Comparison of ENCODE assay signal across 24 cellular contexts in the genomic region with DNA sequence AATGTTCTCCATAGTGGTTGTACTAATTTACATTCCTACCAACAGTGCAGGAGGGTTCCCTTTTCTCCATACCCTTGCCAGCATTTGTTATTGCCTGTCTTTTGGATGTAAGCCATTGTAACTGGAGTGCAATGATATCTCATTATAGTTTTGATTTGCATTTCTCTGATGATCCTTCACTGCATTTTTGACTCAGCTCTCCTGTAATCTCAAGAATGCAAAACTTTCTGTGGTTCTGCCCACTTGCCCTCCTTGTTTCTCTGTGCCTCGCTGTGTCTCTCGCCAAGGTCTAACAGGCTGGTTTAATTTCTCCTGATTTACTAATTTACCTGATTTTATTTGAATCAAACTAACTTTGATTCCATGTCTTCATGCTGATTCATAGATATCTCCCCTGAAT.
"Had no signal": no experiment of that assay in that cellular context is flagged by ENCODE, and none has a peak within 500 bp of the region (broad histone marks: within the 10 kb centered on the region; RNA-seq: fewer than 3 reads in every experiment).

No MANE protein-coding gene starts in this region.

- H3K36me3 Mint-ChIP-seq: naive thymus-derived CD4-positive, alpha-beta T cell; neural progenitor cell; stimulated activated naive B cell treated with anti-CD40 and anti-IgM and Interleukin-4, amounts not matched to agents 10 μg/mL and 1 μg/mL and 100 μg/mL, for 72 hours had no signal

- H3K4me3 Mint-ChIP-seq: naive thymus-derived CD4-positive, alpha-beta T cell; nephron; neural progenitor cell; stimulated activated naive B cell treated with anti-CD40 and anti-IgM and Interleukin-4, amounts not matched to agents 10 μg/mL and 1 μg/mL and 100 μg/mL, for 72 hours; stimulated activated naive CD8-positive, alpha-beta T cell treated with anti-CD3 and anti-CD28 coated beads, Interleukin-15, Interleukin-2, amounts not matched to agents 100 ng/mL and 50 ng/mL, for 24 hours had no signal

- H3K4me1 Mint-ChIP-seq: naive thymus-derived CD4-positive, alpha-beta T cell; nephron; neural progenitor cell; stimulated activated naive B cell treated with anti-CD40 and anti-IgM and Interleukin-4, amounts not matched to agents 10 μg/mL and 1 μg/mL and 100 μg/mL, for 72 hours had no signal

- H3K27ac Mint-ChIP-seq: naive thymus-derived CD4-positive, alpha-beta T cell; nephron; neural progenitor cell; stimulated activated naive B cell treated with anti-CD40 and anti-IgM and Interleukin-4, amounts not matched to agents 10 μg/mL and 1 μg/mL and 100 μg/mL, for 72 hours; stimulated activated naive CD8-positive, alpha-beta T cell treated with anti-CD3 and anti-CD28 coated beads, Interleukin-15, Interleukin-2, amounts not matched to agents 100 ng/mL and 50 ng/mL, for 24 hours had no signal

- H3K27me3 ChIP-seq: esophagus muscularis mucosa, foreskin keratinocyte, gastroesophageal sphincter, heart left ventricle, neural progenitor cell, sigmoid colon, tibial nerve, upper lobe of left lung had no signal

- H3K4me1 ChIP-seq: foreskin keratinocyte, gastroesophageal sphincter, neural progenitor cell, prostate gland, sigmoid colon, tibial nerve, upper lobe of left lung had no signal

- H3K36me3 ChIP-seq: esophagus muscularis mucosa, gastroesophageal sphincter, neural progenitor cell, prostate gland, sigmoid colon, tibial nerve, upper lobe of left lung had no signal

- H3K27ac ChIP-seq: coronary artery, esophagus muscularis mucosa, foreskin keratinocyte, gastroesophageal sphincter, heart left ventricle, neural progenitor cell, prostate gland, sigmoid colon, thoracic aorta, tibial nerve, upper lobe of left lung had no signal

- H3K9me3 ChIP-seq: esophagus muscularis mucosa, gastroesophageal sphincter, heart left ventricle, prostate gland, thoracic aorta, tibial nerve, upper lobe of left lung had no signal

- H3K9me3 Mint-ChIP-seq: nephron, neural progenitor cell had no signal

- DNase-seq: dermis blood vessel endothelial cell; effector memory CD4-positive, alpha-beta T cell; foreskin keratinocyte; heart left ventricle; hippocampal formation; islet precursor cell; mesenchymal stem cell; midbrain; naive thymus-derived CD4-positive, alpha-beta T cell; nucleus accumbens; right cardiac atrium; sigmoid colon; stimulated activated CD4-positive, alpha-beta T cell treated with anti-CD3 and anti-CD28 coated beads, Interleukin-4, amount 100 ng/mL, for 4 hours; stimulated activated naive B cell treated with anti-CD40 and anti-IgM and Interleukin-4, amounts not matched to agents 10 μg/mL and 1 μg/mL and 100 μg/mL, for 72 hours; upper lobe of left lung had no signal

- ATAC-seq: foreskin keratinocyte; gastroesophageal sphincter; heart left ventricle; naive thymus-derived CD4-positive, alpha-beta T cell; right cardiac atrium; stimulated activated naive B cell treated with anti-CD40 and anti-IgM and Interleukin-4, amounts not matched to agents 10 μg/mL and 1 μg/mL and 100 μg/mL, for 72 hours had no signal

- H3K4me3 ChIP-seq: coronary artery, esophagus muscularis mucosa, gastroesophageal sphincter, heart left ventricle, neural progenitor cell, prostate gland, sigmoid colon, thoracic aorta, tibial nerve, upper lobe of left lung had no signal
